9 cellular contexts compared by ENCODE assay signal in the genomic region with DNA sequence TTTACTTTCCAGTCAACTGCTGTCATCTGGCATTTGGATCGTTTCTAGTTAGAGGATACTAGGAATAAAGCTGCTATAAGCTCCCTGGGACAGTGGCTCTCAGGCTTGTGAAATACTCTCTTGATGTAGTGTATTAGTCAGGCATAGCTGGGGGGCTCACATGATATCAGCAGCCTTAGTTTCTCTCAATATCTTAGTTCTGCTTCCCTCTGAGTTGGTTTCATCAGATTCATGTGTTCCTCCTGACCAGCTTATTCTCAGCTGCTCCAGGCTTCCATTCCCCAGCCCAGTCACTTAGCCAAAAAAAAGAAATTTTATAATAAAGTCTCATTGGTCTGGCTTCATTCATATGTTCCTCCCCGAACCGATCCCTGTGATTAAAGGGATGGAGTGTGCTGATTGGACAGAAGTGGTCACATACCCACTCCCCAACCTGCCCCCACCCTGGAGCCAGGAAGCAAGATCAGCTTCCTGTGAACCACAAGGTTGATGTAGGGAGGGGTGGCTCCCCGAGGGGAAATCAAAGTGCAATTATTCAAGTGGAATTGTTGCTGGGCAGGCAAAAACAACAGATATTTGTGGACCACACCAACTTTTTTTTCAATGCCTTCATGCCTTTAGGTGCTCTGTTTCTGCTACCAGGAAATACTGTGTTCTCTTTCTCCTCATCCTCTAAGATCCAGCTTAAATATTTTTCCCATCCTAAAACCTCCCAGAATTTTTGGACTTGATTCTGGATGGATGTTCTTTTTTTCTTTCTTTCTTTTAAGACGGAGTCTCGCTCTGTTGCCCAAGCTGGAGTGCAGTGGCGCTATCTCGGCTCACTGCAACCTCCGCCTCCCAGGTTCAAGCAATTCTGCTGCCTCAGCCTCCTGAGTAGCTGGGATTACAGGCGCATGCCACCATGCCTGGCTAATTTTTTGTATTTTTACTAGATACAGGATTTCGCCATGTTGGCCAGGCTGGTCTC. TPM values are rescaled to one million over a fixed set of nuclear protein-coding genes. Genes with fewer than 3 reads are reported as not detected.
A peak's percentile ranks its signal among the peaks of the same experiment; 100 is the strongest.
DNase-seq lines count a peak whose midpoint lies in the region; ATAC-seq and TF ChIP-seq lines count a peak whose summit lies in the region.
"Had no signal": no experiment of that assay in that cellular context is flagged by ENCODE, and none has a peak within 500 bp of the region (broad histone marks: within the 10 kb centered on the region; RNA-seq: fewer than 3 reads in every experiment).

No MANE protein-coding gene starts in this region.

- H4K20me1 ChIP-seq in GM23248 (ENCODE audit: insufficient read depth), result no peaks in the 10 kb centered on the region

- peaks cover 13% of the 10 kb centered on the region for H3K4me1 Mint-ChIP-seq in activated T-helper 2 cell treated with anti-CD3 and anti-CD28 coated beads, Interferon-gamma antibody, Interleukin-2, Interleukin-4, amounts not matched to agents 10 μg/mL and 5 μg/mL and 100 μg/mL, durations not matched to agents 14 hours and 24 hours and 36 hours (ENCODE audit: low read depth)
- H3K4me1 Mint-ChIP-seq in CD8-positive, alpha-beta T cell (ENCODE audit: low read depth), result peaks cover 13% of the 10 kb centered on the region

- DNase-seq in GM23248 (peak; percentile 47), SK-MEL-5 (ENCODE audit: low read depth, low spot score) (peak; percentile 97), pons (ENCODE audit: low spot score) (peak; percentile 37)
- DNase-seq in activated T-helper 2 cell treated with anti-CD3 and anti-CD28 coated beads, Interferon-gamma antibody, Interleukin-2, Interleukin-4, amounts not matched to agents 10 μg/mL and 5 μg/mL and 100 μg/mL, durations not matched to agents 14 hours and 24 hours and 36 hours (ENCODE audit: low spot score), result no peak
- DNase-seq in CD8-positive, alpha-beta T cell, result no peak

- no peak overlapping the region for H3K27ac ChIP-seq in GM23248
- peak overlapping the region in 3 of 4 donors; percentile 48 to 51 (median 50) for H3K27ac ChIP-seq in gastroesophageal sphincter
- no peak overlapping the region for H3K27ac ChIP-seq in CD8-positive, alpha-beta T cell (ENCODE audit: low read depth, low read length)
- H3K27ac ChIP-seq: parathyroid adenoma had no signal

- H3K9me3 Mint-ChIP-seq in activated T-helper 2 cell treated with anti-CD3 and anti-CD28 coated beads, Interferon-gamma antibody, Interleukin-2, Interleukin-4, amounts not matched to agents 10 μg/mL and 5 μg/mL and 100 μg/mL, durations not matched to agents 14 hours and 24 hours and 36 hours, result no peaks in the 10 kb centered on the region
- no peaks in the 10 kb centered on the region for H3K9me3 Mint-ChIP-seq in CD8-positive, alpha-beta T cell

- TF ChIP-seq POLR2A in gastroesophageal sphincter (IDR thresholded peaks at IDR 0.05), result no peak

- H3K36me3 ChIP-seq in GM23248 (ENCODE audit: low read depth) (no peaks in the 10 kb centered on the region), gastroesophageal sphincter (no peaks in the 10 kb centered on the region)
- H3K36me3 ChIP-seq in CD8-positive, alpha-beta T cell (ENCODE audit: insufficient read depth, low read length), result no peaks in the 10 kb centered on the region

- H3K27ac Mint-ChIP-seq in activated T-helper 2 cell treated with anti-CD3 and anti-CD28 coated beads, Interferon-gamma antibody, Interleukin-2, Interleukin-4, amounts not matched to agents 10 μg/mL and 5 μg/mL and 100 μg/mL, durations not matched to agents 14 hours and 24 hours and 36 hours, result no peak overlapping the region
- no peak overlapping the region for H3K27ac Mint-ChIP-seq in CD8-positive, alpha-beta T cell

- CTCF ChIA-PET in CD8-positive, alpha-beta T cell (lab: Charles Lee), result interaction anchor here (1.0 to 1.6 kb wide), 2 partner anchors 13 to 121 kb away, joined by 3 to 4 read pairs; no protein-coding TSS in a partner anchor

- H3K4me2 ChIP-seq in GM23248 (ENCODE audit: unreplicated experiment), result no peak overlapping the region

- H3K4me1 ChIP-seq in GM23248 (ENCODE audit: insufficient read depth) (peaks cover 12% of the 10 kb centered on the region), gastroesophageal sphincter (peaks cover 0 to 7% (median 0%) of the 10 kb centered on the region in 3 donors)
- peaks cover 4% of the 10 kb centered on the region for H3K4me1 ChIP-seq in CD8-positive, alpha-beta T cell (ENCODE audit: insufficient read depth, low read length)
- H3K4me1 ChIP-seq: parathyroid adenoma had no signal

- ATAC-seq in gastroesophageal sphincter, result peak; percentile 93
- ATAC-seq in GM18858 (IDR thresholded peaks at IDR 0.05; ENCODE audit: unreplicated experiment), result no peak
- ATAC-seq in CD8-positive, alpha-beta T cell, result no peak
- ATAC-seq in GM19351 (IDR thresholded peaks at IDR 0.05; ENCODE audit: unreplicated experiment), result no peak

- no peaks in the 10 kb centered on the region; the same call in 1 of the 2 replicates for H3F3A ChIP-seq in GM23248 (ENCODE audit: insufficient read depth)

- no peaks in the 10 kb centered on the region for H3K27me3 ChIP-seq in GM23248 (replicated peaks; ENCODE audit: insufficient read depth)
- H3K27me3 ChIP-seq in gastroesophageal sphincter, result no peaks in the 10 kb centered on the region
- H3K27me3 ChIP-seq in CD8-positive, alpha-beta T cell (ENCODE audit: insufficient read depth, low read length), result no peaks in the 10 kb centered on the region

- peak overlapping the region; percentile 30; the same call in 1 of the 2 replicates for H2AFZ ChIP-seq in GM23248
- H2AFZ ChIP-seq: parathyroid adenoma had no signal

- WGBS in GM23248 (ENCODE audit: low coverage in 1 of 2, low lambda C conversion rate in 2 of 2, missing lambda C conversion rate in 2 of 2), 2 experiments, result 60 to 61% methylated on average over 11 of the region's 11 CpGs
- 42 to 43% methylated on average over 3 to 9 of the region's 11 CpGs for WGBS in gastroesophageal sphincter (ENCODE audit: low coverage in 1 of 2), 2 donors

- no peaks in the 10 kb centered on the region for H3K9me2 ChIP-seq in GM23248 (ENCODE audit: insufficient read depth)

- no peaks in the 10 kb centered on the region for H3K27me3 Mint-ChIP-seq in activated T-helper 2 cell treated with anti-CD3 and anti-CD28 coated beads, Interferon-gamma antibody, Interleukin-2, Interleukin-4, amounts not matched to agents 10 μg/mL and 5 μg/mL and 100 μg/mL, durations not matched to agents 14 hours and 24 hours and 36 hours (ENCODE audit: low read depth)
- no peaks in the 10 kb centered on the region for H3K27me3 Mint-ChIP-seq in CD8-positive, alpha-beta T cell (ENCODE audit: low read depth)

- POLR2A ChIA-PET in CD8-positive, alpha-beta T cell (lab: Charles Lee), result interaction anchor here (0.8 kb wide), 1 partner anchor 11 kb away, joined by 3 read pairs; no protein-coding TSS in a partner anchor

- no peak for TF ChIP-seq EP300 in gastroesophageal sphincter (IDR thresholded peaks at IDR 0.05)

- no peak overlapping the region for H3K4me3 Mint-ChIP-seq in activated T-helper 2 cell treated with anti-CD3 and anti-CD28 coated beads, Interferon-gamma antibody, Interleukin-2, Interleukin-4, amounts not matched to agents 10 μg/mL and 5 μg/mL and 100 μg/mL, durations not matched to agents 14 hours and 24 hours and 36 hours (ENCODE audit: low read depth)
- H3K4me3 Mint-ChIP-seq in CD8-positive, alpha-beta T cell, result no peak overlapping the region

- no peaks in the 10 kb centered on the region for H3K36me3 Mint-ChIP-seq in activated T-helper 2 cell treated with anti-CD3 and anti-CD28 coated beads, Interferon-gamma antibody, Interleukin-2, Interleukin-4, amounts not matched to agents 10 μg/mL and 5 μg/mL and 100 μg/mL, durations not matched to agents 14 hours and 24 hours and 36 hours (ENCODE audit: low read depth)
- no peaks in the 10 kb centered on the region for H3K36me3 Mint-ChIP-seq in CD8-positive, alpha-beta T cell

- intact Hi-C loops in activated T-helper 2 cell treated with anti-CD3 and anti-CD28 coated beads, Interferon-gamma antibody, Interleukin-2, Interleukin-4, amounts not matched to agents 10 μg/mL and 5 μg/mL and 100 μg/mL, durations not matched to agents 14 hours and 24 hours and 36 hours (cut with micrococcal nuclease), result no loop called here
- intact Hi-C loops in CD8-positive, alpha-beta T cell (cut with DNase I, micrococcal nuclease), result no loop called here

- TF ChIP-seq CTCF in gastroesophageal sphincter (IDR thresholded peaks at IDR 0.05), result no peak
- no peak for TF ChIP-seq CTCF in CD8-positive, alpha-beta T cell (IDR thresholded peaks at IDR 0.05)

- H3K4me3 ChIP-seq in GM23248 (no peak overlapping the region), gastroesophageal sphincter (no peak overlapping the region)
- H3K4me3 ChIP-seq in CD8-positive, alpha-beta T cell (ENCODE audit: low read depth, low read length), result no peak overlapping the region

- H3K9ac ChIP-seq in GM23248, result no peak overlapping the region
- H3K9ac ChIP-seq: parathyroid adenoma had no signal

- in situ Hi-C loops in GM23248 (cut with MboI) (no loop called here), SK-MEL-5 (cut with HindIII; ENCODE audit: low pct_unique_long_range_greater_than_20kb, low sequenced_read_pairs) (no loop called here)

- H3K79me2 ChIP-seq in GM23248 (ENCODE audit: insufficient read depth), result no peaks in the 10 kb centered on the region
- H3K79me2 ChIP-seq: parathyroid adenoma had no signal

- H3K9me3 ChIP-seq in GM23248 (ENCODE audit: low read depth), result no peaks in the 10 kb centered on the region
- no peaks in the 10 kb centered on the region for H3K9me3 ChIP-seq in gastroesophageal sphincter
- H3K9me3 ChIP-seq in CD8-positive, alpha-beta T cell (ENCODE audit: low read length), result no peaks in the 10 kb centered on the region

RNA-seq across cellular contexts. Expression of a gene that starts 11.2 kb away (rescaled TPM):
- 15.9 and 16.9 TPM in 2 replicates for total RNA-seq in GM23248 (2014; rRNA removed; shearing (Covaris generic))
- 4.2 and 4.5 TPM in 2 replicates for polyA plus RNA-seq in GM23248 (2016; fragmentation: Nextera tagmentation; extraction: Ambion mirVana)
- total RNA-seq in SK-MEL-5 (2014; rRNA removed; shearing (Covaris generic)), result 44.9 and 46.7 TPM in 2 replicates
- polyA plus RNA-seq in SK-MEL-5 (2015; cell fraction: cytosol; rRNA removed), result 59.3 and 73.2 TPM in 2 replicates
- 32.9 and 34.7 TPM in 2 replicates for polyA plus RNA-seq in SK-MEL-5 (2015; cell fraction: nucleus; rRNA removed)
- 10 to 100 TPM; 20.2 to 35.6 (median 28.8) TPM for total RNA-seq in gastroesophageal sphincter
- 39.4 TPM in 2 replicates for total RNA-seq in activated T-helper 2 cell treated with anti-CD3 and anti-CD28 coated beads, Interferon-gamma antibody, Interleukin-2, Interleukin-4, amounts not matched to agents 10 μg/mL and 5 μg/mL and 100 μg/mL, durations not matched to agents 14 hours and 24 hours and 36 hours
- total RNA-seq in CD8-positive, alpha-beta T cell, result 1 to 10 TPM; 7.8 to 7.9 TPM

Comparison
In these comparisons a context has a peak if more than half of its experiments do, and no peak if none do; other contexts are left out.
1. DNase-seq: peak in GM23248 (single experiment), SK-MEL-5 (single experiment) and pons (single experiment); none in activated T-helper 2 cell treated with anti-CD3 and anti-CD28 coated beads, Interferon-gamma antibody, Interleukin-2, Interleukin-4, amounts not matched to agents 10 μg/mL and 5 μg/mL and 100 μg/mL, durations not matched to agents 14 hours and 24 hours and 36 hours (single experiment) and CD8-positive, alpha-beta T cell (0 of 7).
2. H3K27ac ChIP-seq: peak in gastroesophageal sphincter (3 of 4); none in GM23248 (single experiment) and CD8-positive, alpha-beta T cell (single experiment).